ENCODE assay signal across 14 cellular contexts in genomic region chr18:13378150-13378549, GRCh38.
DNase-seq lines count a peak whose midpoint lies in the region; ATAC-seq, FAIRE-seq and TF ChIP-seq lines count a peak whose summit lies in the region.
"Had no signal": no experiment of that assay in that cellular context is flagged by ENCODE, and none has a peak within 500 bp of the region (broad histone marks: within the 10 kb centered on the region; RNA-seq: fewer than 3 reads in every experiment).

No MANE protein-coding gene starts in this region.

- H3K4me2 ChIP-seq in HepG2 (ENCODE audit: low read depth, low read length) = no peak overlapping the region

- no peak for DNase-seq in HepG2 (ENCODE audit: low spot score)
- no peak for DNase-seq in right lobe of liver
- peak; percentile 48 to 55 for DNase-seq in activated T-cell treated with anti-CD3 and anti-CD28 coated beads, Interleukin-2, amount 50 U/mL, for 48 hours
- DNase-seq in left lobe of liver (ENCODE audit: low spot score) = peak; percentile 31
- DNase-seq in type B pancreatic cell (ENCODE audit: extremely low spot score, unreplicated experiment) = peak; percentile 22
- DNase-seq: colonic mucosa, lower lobe of right lung, NCI-H1092, occipital lobe had no signal

- POLR2A ChIA-PET in HepG2 (lab: Yijun Ruan, JAX) = no interaction called here

- no peak for FAIRE-seq in HepG2 (lab: Jason Lieb, UNC)

- peaks cover 5% of the 10 kb centered on the region for H3K27me3 Mint-ChIP-seq in type B pancreatic cell

- TF ChIP-seq POLR2A in HepG2 (IDR thresholded peaks at IDR 0.05; ENCODE audit: insufficient read depth in 1 of 2, low read depth in 2 of 2, low read length in 2 of 2) (no peak), right lobe of liver (IDR thresholded peaks at IDR 0.05) (no peak)

- H3K36me3 Mint-ChIP-seq in type B pancreatic cell = no peaks in the 10 kb centered on the region

- TF ChIP-seq CTCF in HepG2 (CRISPR knock-in tag; IDR thresholded peaks at IDR 0.05) (no peak), right lobe of liver (IDR thresholded peaks at IDR 0.05) (no peak), type B pancreatic cell (conservative IDR thresholded peaks at IDR 0.05) (no peak)

- H3K4me1 ChIP-seq in HepG2 (ENCODE audit: insufficient read depth, low read length) (peaks cover 9% of the 10 kb centered on the region; the same call in 1 of the 2 replicates), right lobe of liver (peaks cover 0 to 14% (median 3%) of the 10 kb centered on the region in 4 donors)

- ATAC-seq in HepG2 (no peak), right lobe of liver (no peak), left lobe of liver (no peak), GM21367 (IDR thresholded peaks at IDR 0.05; ENCODE audit: unreplicated experiment) (no peak), HG03159 (IDR thresholded peaks at IDR 0.05; ENCODE audit: unreplicated experiment) (no peak), HG02840 (IDR thresholded peaks at IDR 0.05; ENCODE audit: low FRiP score, unreplicated experiment) (no peak)
- ATAC-seq: SK-N-SH treated with all-trans-retinoic acid at 6 μM for 48 hours had no signal

- H3K4me1 Mint-ChIP-seq in type B pancreatic cell (ENCODE audit: unreplicated experiment) = peaks cover 26% of the 10 kb centered on the region

- H3K27me3 ChIP-seq in HepG2 (ENCODE audit: control insufficient read depth in 1 of 2, insufficient read depth in 2 of 2, low read length in 2 of 2) (no peaks in the 10 kb centered on the region), right lobe of liver (no peaks in the 10 kb centered on the region)
- H3K27me3 ChIP-seq: colonic mucosa had no signal

- intact Hi-C loops in HepG2 (cut with micrococcal nuclease; ENCODE audit: unreplicated experiment) = no loop called here
- intact Hi-C loops in right lobe of liver (cut with DNase I) = no loop called here

- H3K4me3 Mint-ChIP-seq in type B pancreatic cell = no peak overlapping the region

- H3K9me3 ChIP-seq in HepG2 (ENCODE audit: low read length) (no peaks in the 10 kb centered on the region), right lobe of liver (no peaks in the 10 kb centered on the region)
- H3K9me3 ChIP-seq: colonic mucosa, lower lobe of right lung had no signal

- no peak overlapping the region; the same call in 1 of the 2 replicates for H3K9ac ChIP-seq in HepG2 (ENCODE audit: insufficient read depth, low read depth, low read length)

- no peaks in the 10 kb centered on the region for H4K20me1 ChIP-seq in HepG2 (ENCODE audit: insufficient read depth, low read length)

- no TSS peak for BruUV-seq in HepG2 (replicated peaks; lab: Mats Ljungman, UMichigan)

- H3K27ac Mint-ChIP-seq in type B pancreatic cell = no peak overlapping the region

- TF ChIP-seq EP300 in HepG2 (IDR thresholded peaks at IDR 0.05; ENCODE audit: low read depth in 2 of 2, low read length in 2 of 2) = no peak
- no peak for TF ChIP-seq EP300 in HepG2 (CRISPR knock-in tag; IDR thresholded peaks at IDR 0.05; ENCODE audit: borderline replicate concordance)

- H3K4me3 ChIP-seq in HepG2 (replicated peaks in 1 of 3; ENCODE audit: insufficient read depth in 1 of 3, low read depth in 2 of 3, low read length in 3 of 3) (no peak overlapping the region), right lobe of liver (no peak overlapping the region)
- H3K4me3 ChIP-seq: colonic mucosa, lower lobe of right lung had no signal

- H3K9me3 Mint-ChIP-seq in type B pancreatic cell = no peaks in the 10 kb centered on the region

- in situ Hi-C loops in HepG2 (cut with HindIII; ENCODE audit: extremely low pct_ligation_motif_present, low pct_unique_long_range_greater_than_20kb) = no loop called here

- CTCF ChIA-PET in HepG2 (lab: Yijun Ruan, JAX; ENCODE audit: low intra/inter-chr PET ratio, low total read pairs) = no interaction called here

- no peak for TF ChIP-seq RAD21 in HepG2 (CRISPR knock-in tag; IDR thresholded peaks at IDR 0.05)

- H3K79me2 ChIP-seq in HepG2 (ENCODE audit: insufficient read depth, low read length) = no peaks in the 10 kb centered on the region

- no peaks in the 10 kb centered on the region for H3K36me3 ChIP-seq in HepG2 (replicated peaks in 1 of 2; ENCODE audit: control insufficient read depth in 1 of 2, insufficient read depth in 2 of 2, low read length in 2 of 2)
- no peaks in the 10 kb centered on the region for H3K36me3 ChIP-seq in right lobe of liver
- H3K36me3 ChIP-seq: colonic mucosa, lower lobe of right lung had no signal

- H2AFZ ChIP-seq in HepG2 (ENCODE audit: low read length) = no peak overlapping the region

- 91% methylated on average over 7 of the region's 9 CpGs for WGBS in HepG2 (ENCODE audit: low lambda C conversion rate)
- WGBS in right lobe of liver (ENCODE audit: insufficient coverage, low coverage, low lambda C conversion rate, missing lambda C conversion rate) = 91% methylated on average over 6 of the region's 9 CpGs

- H3K27ac ChIP-seq in HepG2 (ENCODE audit: extremely low read length, insufficient read depth, low read length) = no peak overlapping the region
- no peak overlapping the region for H3K27ac ChIP-seq in right lobe of liver
- H3K27ac ChIP-seq: colonic mucosa, lower lobe of right lung, VCaP had no signal

TF ChIP-seq in HepG2, 621 proteins besides CTCF, POLR2A, EP300 and RAD21:
- peak; percentile 39 to 63 for TF ChIP-seq MAFK (conservative IDR thresholded peaks at IDR 0.05 in 1 of 2, IDR thresholded peaks at IDR 0.05 in 1 of 2; ENCODE audit: low read length in 2 of 2)
- TF ChIP-seq MAFF (IDR thresholded peaks at IDR 0.05; ENCODE audit: low read depth, low read length) = 0 out of 2 replicates have a peak, but pooled peaks have one; percentile 30
- TF ChIP-seq ARNTL (CRISPR knock-in tag; IDR thresholded peaks at IDR 0.05) = no peak

Comparison
In these comparisons a context has a peak if more than half of its experiments do, and no peak if none do; other contexts are left out.
1. DNase-seq: peak in activated T-cell treated with anti-CD3 and anti-CD28 coated beads, Interleukin-2, amount 50 U/mL, for 48 hours (2 of 2), left lobe of liver (single experiment) and type B pancreatic cell (single experiment); none in HepG2 (single experiment) and right lobe of liver (0 of 3).